In the genomic region with DNA sequence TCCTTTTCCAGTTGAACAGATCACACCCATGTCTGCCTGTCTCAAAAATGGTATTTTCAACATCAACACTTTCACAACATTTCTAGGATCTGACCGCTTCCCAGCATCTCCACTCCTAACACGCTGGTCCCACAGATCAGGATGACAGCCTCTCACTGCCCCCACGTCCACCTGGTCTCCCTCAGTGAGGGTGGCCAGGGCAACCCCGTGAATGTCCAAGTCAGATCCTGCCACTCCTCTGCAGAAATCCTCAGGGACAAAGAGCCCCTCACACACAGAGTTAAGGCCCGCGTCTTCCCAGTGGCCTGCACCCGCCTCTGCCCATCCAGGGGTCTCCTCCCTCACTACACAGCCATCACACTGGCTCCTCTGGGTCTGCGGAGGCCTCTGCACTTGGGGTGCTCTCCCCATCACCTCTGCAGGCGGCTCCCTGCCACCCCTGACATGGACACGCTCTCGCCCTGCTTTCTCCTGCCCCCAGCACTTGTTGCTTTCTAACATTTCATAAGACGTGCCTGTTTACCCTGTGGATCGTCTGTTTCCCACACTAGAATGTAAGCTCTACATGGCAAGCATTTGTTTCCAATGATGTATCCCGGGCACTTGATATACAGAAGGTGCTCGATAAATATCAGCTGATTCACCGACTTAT, we compare ENCODE assay signal across 1 cellular context.
TF ChIP-seq lines count a peak whose summit lies in the region.

No MANE protein-coding gene starts in this region.

TF ChIP-seq in H1, 55 proteins besides CTCF, POLR2A, EP300 and RAD21 (continued from another document):
- no peak for TF ChIP-seq PHF8 (conservative IDR thresholded peaks at IDR 0.05; ENCODE audit: low read depth, low read length)
- no peak for TF ChIP-seq CEBPB (IDR thresholded peaks at IDR 0.05; ENCODE audit: low read depth, low read length)
- TF ChIP-seq SIX5 (IDR thresholded peaks at IDR 0.05; ENCODE audit: low read depth, low read length), result no peak
- TF ChIP-seq TEAD4 (IDR thresholded peaks at IDR 0.05; ENCODE audit: low read depth, low read length), result no peak
- TF ChIP-seq JUND (IDR thresholded peaks at IDR 0.05; ENCODE audit: low read length), result no peak
- no peak for TF ChIP-seq RBBP5 (IDR thresholded peaks at IDR 0.05; ENCODE audit: borderline replicate concordance, low read depth, low read length)
- TF ChIP-seq, protein P1, sequence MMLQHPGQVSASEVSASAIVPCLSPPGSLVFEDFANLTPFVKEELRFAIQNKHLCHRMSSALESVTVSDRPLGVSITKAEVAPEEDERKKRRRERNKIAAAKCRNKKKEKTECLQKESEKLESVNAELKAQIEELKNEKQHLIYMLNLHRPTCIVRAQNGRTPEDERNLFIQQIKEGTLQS (IDR thresholded peaks at IDR 0.05; ENCODE audit: insufficient read depth, low read depth, low read length), result no peak
- TF ChIP-seq RNF2 (IDR thresholded peaks at IDR 0.05; ENCODE audit: borderline replicate concordance, low read depth, low read length, missing control alignments, poor library complexity, severe bottlenecking), result no peak
- TF ChIP-seq CHD1 (IDR thresholded peaks at IDR 0.05; ENCODE audit: low read depth, low read length), result no peak
- no peak for TF ChIP-seq GTF2F1 (IDR thresholded peaks at IDR 0.05; ENCODE audit: borderline replicate concordance, low read depth, low read length)
- no peak for TF ChIP-seq HDAC2 (IDR thresholded peaks at IDR 0.05; ENCODE audit: borderline replicate concordance in 1 of 2, low read depth in 2 of 2, low read length in 2 of 2)
- no peak for TF ChIP-seq TAF1 (IDR thresholded peaks at IDR 0.05; ENCODE audit: low read depth, low read length)
- no peak for TF ChIP-seq HDAC6 (IDR thresholded peaks at IDR 0.05; ENCODE audit: low read depth, low read length)
- TF ChIP-seq, protein P2, sequence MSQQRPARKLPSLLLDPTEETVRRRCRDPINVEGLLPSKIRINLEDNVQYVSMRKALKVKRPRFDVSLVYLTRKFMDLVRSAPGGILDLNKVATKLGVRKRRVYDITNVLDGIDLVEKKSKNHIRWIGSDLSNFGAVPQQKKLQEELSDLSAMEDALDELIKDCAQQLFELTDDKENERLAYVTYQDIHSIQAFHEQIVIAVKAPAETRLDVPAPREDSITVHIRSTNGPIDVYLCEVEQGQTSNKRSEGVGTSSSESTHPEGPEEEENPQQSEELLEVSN (IDR thresholded peaks at IDR 0.05), result no peak
- no peak for TF ChIP-seq SP2 (IDR thresholded peaks at IDR 0.05; ENCODE audit: low read length)
